Comparison of ENCODE assay signal across 8 cellular contexts in the genomic region with DNA sequence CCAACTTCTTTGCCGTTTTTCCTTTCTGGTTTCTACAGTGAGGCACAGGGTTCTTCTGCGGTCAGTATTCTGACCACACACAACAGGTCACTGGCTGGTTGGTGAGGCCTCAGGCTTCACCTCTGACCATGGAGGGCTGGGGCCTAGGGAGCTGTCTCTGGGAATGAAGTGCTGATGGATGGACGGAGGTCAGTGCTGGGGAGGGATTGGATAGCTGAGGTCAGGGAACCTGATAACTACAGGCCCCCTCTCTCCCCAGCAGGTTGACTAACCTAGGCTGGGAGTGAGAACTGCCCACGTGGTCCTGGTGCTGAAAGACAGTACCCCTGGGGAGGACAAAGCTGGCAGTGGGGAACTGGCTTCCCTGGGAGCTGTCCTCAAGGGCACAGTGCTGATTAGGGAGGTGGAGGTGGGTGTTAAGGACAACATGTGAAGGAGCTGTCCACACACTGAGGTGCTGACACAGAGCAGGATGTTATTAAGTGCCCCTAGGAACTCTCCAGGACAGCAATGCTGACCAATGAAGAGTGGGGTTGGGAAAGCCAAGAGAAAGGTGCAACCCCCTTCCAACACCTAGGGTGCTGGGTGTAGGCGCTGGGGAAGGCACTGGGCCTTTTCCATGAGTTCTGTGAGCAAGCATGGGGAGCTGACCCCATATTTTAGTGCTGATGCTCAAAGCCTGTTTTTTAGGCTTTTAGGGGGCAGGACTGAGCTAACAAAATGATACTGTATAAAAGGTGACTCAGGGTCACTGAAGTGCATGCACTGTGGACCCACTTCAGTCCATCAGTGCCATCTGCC. TPM values are rescaled to one million over a fixed set of nuclear protein-coding genes. Genes with fewer than 3 reads are reported as not detected.
DNase-seq lines count a peak whose midpoint lies in the region; ATAC-seq and TF ChIP-seq lines count a peak whose summit lies in the region.

No MANE protein-coding gene starts in this region.

- H3K9me3 ChIP-seq in mucosa of descending colon: no peaks in the 10 kb centered on the region

- H3K36me3 ChIP-seq in mucosa of descending colon (ENCODE audit: low read depth): no peaks in the 10 kb centered on the region

- H3K4me1 Mint-ChIP-seq in HFFc6 (ENCODE audit: low read depth): no peaks in the 10 kb centered on the region

- DNase-seq in AG08395 (ENCODE audit: low spot score) (peak; percentile 70), HFFc6 (peak; percentile 79), T-helper 2 cell (peak; percentile 16 to 75 (median 29)), dedifferentiated amniotic fluid mesenchymal stem cell (ENCODE audit: extremely low spot score) (peak; percentile 18), mucosa of descending colon (peak in 1 of 3 donors; percentile 41), SKM-1 treated with dmso at 0.1 percent for 144 hours (lab: John Stamatoyannopoulos, UW; ENCODE audit: unreplicated experiment) (no peak), foreskin melanocyte (no peak)

- peak; percentile 61 for ATAC-seq in mucosa of descending colon
- ATAC-seq in GM19324 (IDR thresholded peaks at IDR 0.05; ENCODE audit: low FRiP score, unreplicated experiment): no peak

- intact Hi-C loops in mucosa of descending colon (cut with DNase I, micrococcal nuclease): no loop called here

- H3K4me3 Mint-ChIP-seq in HFFc6: no peak overlapping the region

- peaks cover 19% of the 10 kb centered on the region for H3K27me3 Mint-ChIP-seq in HFFc6 (ENCODE audit: insufficient read depth)

- no peak for TF ChIP-seq CTCF in HFFc6 (IDR thresholded peaks at IDR 0.05)
- no peak for TF ChIP-seq CTCF in mucosa of descending colon (IDR thresholded peaks at IDR 0.05)

- H3K4me3 ChIP-seq in mucosa of descending colon: no peak overlapping the region

- no peaks in the 10 kb centered on the region for H3K4me1 ChIP-seq in mucosa of descending colon (ENCODE audit: low read depth)

- H3K36me3 Mint-ChIP-seq in HFFc6 (ENCODE audit: low read depth): no peaks in the 10 kb centered on the region

- no peaks in the 10 kb centered on the region for H3K9me3 Mint-ChIP-seq in HFFc6

- no peak overlapping the region for H3K27ac Mint-ChIP-seq in HFFc6

RNA-seq across cellular contexts. Expression of gene ATP2B2, which starts 45.2 kb away (rescaled TPM):
- not detected for total RNA-seq in HFFc6 (2021; fragmentation: NEBNext Ultra II Directional; extraction: Animal tissue kit (Norgen Biotek cat#: 25700))
- under 1 TPM; 0.09 to 0.70 (median 0.12) TPM for total RNA-seq in mucosa of descending colon

Comparison
In these comparisons a context has a peak if more than half of its experiments do, and no peak if none do; other contexts are left out.
1. DNase-seq: peak in AG08395 (single experiment), HFFc6 (single experiment), T-helper 2 cell (5 of 5) and dedifferentiated amniotic fluid mesenchymal stem cell (single experiment); none in SKM-1 treated with dmso at 0.1 percent for 144 hours (single experiment) and foreskin melanocyte (single experiment).